ENCODE assay signal across 8 cellular contexts in the genomic region with DNA sequence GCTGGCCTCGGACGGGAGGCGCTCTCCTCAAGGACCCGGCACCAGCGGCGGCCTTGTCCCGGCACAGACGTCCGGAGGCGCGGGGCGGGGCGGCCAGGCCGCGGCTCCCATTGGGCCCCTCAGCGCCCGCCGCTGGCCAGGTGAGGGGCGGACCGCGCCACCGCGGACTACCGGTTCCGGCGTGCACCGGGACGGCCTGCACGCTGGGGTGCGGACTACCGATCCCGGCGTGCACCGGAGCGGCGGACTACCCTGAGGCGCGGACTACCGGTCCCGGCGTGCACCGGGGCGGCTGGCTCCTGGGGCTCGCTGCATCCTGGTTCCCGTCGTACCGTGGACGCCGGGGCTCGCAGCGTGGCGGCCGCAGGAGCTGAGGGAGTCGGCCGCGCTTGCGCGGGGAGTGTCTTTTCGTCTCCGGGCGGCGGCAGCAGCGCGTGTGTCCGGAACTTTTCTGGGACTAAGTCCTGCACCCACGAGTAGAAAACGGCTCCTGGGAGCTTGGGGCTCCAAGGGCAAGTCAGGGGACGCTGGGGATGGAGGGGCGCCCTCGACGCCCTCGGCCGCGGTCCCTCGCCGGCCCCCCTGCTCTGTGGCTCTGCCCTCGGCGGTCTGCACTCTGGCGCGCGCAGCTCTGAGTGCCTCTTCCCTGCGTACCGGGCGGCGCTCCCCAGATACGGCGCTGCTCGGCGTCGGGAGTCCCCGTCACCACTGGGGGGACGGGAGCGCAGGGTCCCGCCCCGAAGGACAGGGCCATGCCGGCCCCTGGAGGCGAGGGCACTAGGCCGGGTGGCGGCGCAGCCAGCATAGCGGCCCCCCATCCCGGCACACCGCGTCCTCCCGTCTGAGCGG. TPM values are rescaled to one million over a fixed set of nuclear protein-coding genes. Genes with fewer than 3 reads are reported as not detected.
DNase-seq lines count a peak whose midpoint lies in the region; ATAC-seq and TF ChIP-seq lines count a peak whose summit lies in the region.

TSS of gene LETM1 (minus strand) at position 86 of the 849 bp plus-strand sequence. CDS start 206 bp downstream, outside the sequence.

- no peak for TF ChIP-seq EP300 in SK-N-SH (IDR thresholded peaks at IDR 0.05; ENCODE audit: borderline replicate concordance in 1 of 2, low read depth in 1 of 2, low read length in 1 of 2)

- H3K36me3 ChIP-seq in SK-N-SH (replicated peaks in 1 of 2; ENCODE audit: control insufficient read depth in 1 of 2, insufficient read depth in 2 of 2, low read length in 1 of 2): peaks cover 2 to 4% of the 10 kb centered on the region in 2 experiments
- peaks cover 5% of the 10 kb centered on the region for H3K36me3 ChIP-seq in osteoblast (ENCODE audit: insufficient read depth, low read length)
- H3K36me3 ChIP-seq in thoracic aorta: no peaks in the 10 kb centered on the region

- no peaks in the 10 kb centered on the region for H3K27me3 Mint-ChIP-seq in activated naive CD4-positive, alpha-beta T cell treated with anti-CD3 and anti-CD28 coated beads, Interleukin-2, amount 50 U/mL, for 24 hours

- H3K36me3 Mint-ChIP-seq in activated naive CD4-positive, alpha-beta T cell treated with anti-CD3 and anti-CD28 coated beads, Interleukin-2, amount 50 U/mL, for 24 hours: peaks cover 5% of the 10 kb centered on the region

- peak; percentile 93 for TF ChIP-seq POLR2A in NB4 (IDR thresholded peaks at IDR 0.05; ENCODE audit: extremely low read depth, insufficient read length)

- peak within 1 kb of the TSS; percentile 74 to 83 for H3K27ac ChIP-seq in SK-N-SH (ENCODE audit: low read depth in 2 of 2, low read length in 1 of 2)
- H3K27ac ChIP-seq in osteoblast (ENCODE audit: low read depth, low read length): peak within 1 kb of the TSS; percentile 53
- H3K27ac ChIP-seq in thoracic aorta: peak within 1 kb of the TSS; percentile 53 to 79

- peaks cover 0 to 13% of the 10 kb centered on the region in 2 experiments; a peak in 1 of 4 replicates for H3K4me1 ChIP-seq in SK-N-SH (ENCODE audit: control insufficient read depth in 1 of 2, insufficient read depth in 2 of 2, low read depth in 1 of 2, low read length in 1 of 2)
- peaks cover 22% of the 10 kb centered on the region for H3K4me1 ChIP-seq in osteoblast (ENCODE audit: insufficient read depth, low read length)
- peaks cover 6 to 20% of the 10 kb centered on the region in 2 donors for H3K4me1 ChIP-seq in thoracic aorta (ENCODE audit: control insufficient read depth in 1 of 2, low read depth in 2 of 2)

- H3K9me2 ChIP-seq in SK-N-SH: no peaks in the 10 kb centered on the region

- peaks cover 36% of the 10 kb centered on the region for H3K4me1 Mint-ChIP-seq in activated naive CD4-positive, alpha-beta T cell treated with anti-CD3 and anti-CD28 coated beads, Interleukin-2, amount 50 U/mL, for 24 hours

- peak within 1 kb of the TSS; percentile 82 for H3K27ac Mint-ChIP-seq in activated naive CD4-positive, alpha-beta T cell treated with anti-CD3 and anti-CD28 coated beads, Interleukin-2, amount 50 U/mL, for 24 hours

- H3K9ac ChIP-seq in SK-N-SH: peak within 1 kb of the TSS; percentile 89

- H4K20me1 ChIP-seq in SK-N-SH (ENCODE audit: insufficient read depth) (peaks cover 26% of the 10 kb centered on the region; the same call in 1 of the 2 replicates), osteoblast (ENCODE audit: insufficient read depth, low read length) (peaks cover 23% of the 10 kb centered on the region)

- peak within 1 kb of the TSS; percentile 65 for H3K4me3 ChIP-seq in GM08714 (ENCODE audit: low read length)
- peak within 1 kb of the TSS; percentile 78 for H3K4me3 ChIP-seq in NB4 (ENCODE audit: low read depth, low read length)
- peak within 1 kb of the TSS; percentile 76 to 81 for H3K4me3 ChIP-seq in SK-N-SH (ENCODE audit: low read depth in 2 of 2, low read length in 1 of 2)
- H3K4me3 ChIP-seq in osteoblast (ENCODE audit: insufficient read depth, low read length): peak within 1 kb of the TSS; percentile 91
- peak within 1 kb of the TSS; percentile 74 for H3K4me3 ChIP-seq in thoracic aorta

- no peaks in the 10 kb centered on the region for H3K9me3 Mint-ChIP-seq in activated naive CD4-positive, alpha-beta T cell treated with anti-CD3 and anti-CD28 coated beads, Interleukin-2, amount 50 U/mL, for 24 hours

- CTCF ChIA-PET in SK-N-SH (lab: Yijun Ruan, JAX): interaction anchor here (0.7 to 5.0 kb wide), 11 partner anchors 10 to 547 kb away, joined by 3 to 25 read pairs (median 5); partner anchors contain the start of genes FGFR3 and NSD2

- ATAC-seq in HG02571 (IDR thresholded peaks at IDR 0.05; ENCODE audit: unreplicated experiment) (peak; percentile 81), thoracic aorta (ENCODE audit: insufficient number of reproducible peaks, low FRiP score, low read depth) (peak; percentile 82)

- TF ChIP-seq RAD21 in SK-N-SH (IDR thresholded peaks at IDR 0.05; ENCODE audit: low read length): no peak

- H3F3A ChIP-seq in SK-N-SH (replicated peaks; ENCODE audit: insufficient read depth): peaks cover 7% of the 10 kb centered on the region

- H3K4me2 ChIP-seq in SK-N-SH: peak within 1 kb of the TSS; percentile 100
- H3K4me2 ChIP-seq in osteoblast (ENCODE audit: insufficient read depth, low read length): peak within 1 kb of the TSS; percentile 94

- H3K4me3 Mint-ChIP-seq in activated naive CD4-positive, alpha-beta T cell treated with anti-CD3 and anti-CD28 coated beads, Interleukin-2, amount 50 U/mL, for 24 hours: peak within 1 kb of the TSS; percentile 88

- 0% methylated on average over 16 of the region's 106 CpGs for WGBS in SK-N-SH (ENCODE audit: low lambda C conversion rate)

- DNase-seq in NB4 (ENCODE audit: low read depth) (peak; percentile 100), SK-N-SH (peak; percentile 98), glomerular endothelial cell (ENCODE audit: extremely low read depth, low read depth, low spot score) (no peak), osteoblast (ENCODE audit: insufficient read length, low spot score, missing footprints) (peak; percentile 100), thoracic aorta (ENCODE audit: low spot score) (peak; percentile 70)

- POLR2A ChIA-PET in SK-N-SH (lab: Yijun Ruan, JAX): interaction anchor here (2.2 kb wide), 1 partner anchor 14 kb away, joined by 11 read pairs; the partner anchor contains the start of gene NSD2

- H3K9me3 ChIP-seq in SK-N-SH: no peaks in the 10 kb centered on the region
- H3K9me3 ChIP-seq in osteoblast (ENCODE audit: low read depth, low read length): no peaks in the 10 kb centered on the region
- no peaks in the 10 kb centered on the region for H3K9me3 ChIP-seq in thoracic aorta

- H3K79me2 ChIP-seq in SK-N-SH (ENCODE audit: insufficient read depth) (peaks cover 66% of the 10 kb centered on the region), osteoblast (ENCODE audit: insufficient read depth, low read length) (peaks cover 60% of the 10 kb centered on the region)

- H3K27me3 ChIP-seq in SK-N-SH (ENCODE audit: insufficient read depth) (no peaks in the 10 kb centered on the region), osteoblast (ENCODE audit: insufficient read depth, low read length) (no peaks in the 10 kb centered on the region), thoracic aorta (replicated peaks; ENCODE audit: insufficient read depth) (peaks cover under 1% of the 10 kb centered on the region)

- TF ChIP-seq CTCF in NB4 (IDR thresholded peaks at IDR 0.05; ENCODE audit: low read depth, low read length) (peak; percentile 18), SK-N-SH (IDR thresholded peaks at IDR 0.05) (peak; percentile 34), osteoblast (IDR thresholded peaks at IDR 0.05; ENCODE audit: extremely low read depth, low read depth, low read length) (no peak), thoracic aorta (IDR thresholded peaks at IDR 0.05) (peak; percentile 23)

- H2AFZ ChIP-seq in SK-N-SH (ENCODE audit: low read depth): peak within 1 kb of the TSS; percentile 91; the same call in 1 of the 2 replicates
- H2AFZ ChIP-seq in osteoblast (ENCODE audit: low read length): peak within 1 kb of the TSS; percentile 88

TF ChIP-seq in SK-N-SH, 30 proteins besides CTCF, POLR2A, EP300 and RAD21 (continues in another document):
- TF ChIP-seq ELF1 (IDR thresholded peaks at IDR 0.05) (peak; percentile 88), TCF12 (IDR thresholded peaks at IDR 0.05) (no peak), RCOR1 (IDR thresholded peaks at IDR 0.05; ENCODE audit: low read length) (peak; percentile 25; the same call in 1 of the 2 replicates)
- TF ChIP-seq, protein P1, sequence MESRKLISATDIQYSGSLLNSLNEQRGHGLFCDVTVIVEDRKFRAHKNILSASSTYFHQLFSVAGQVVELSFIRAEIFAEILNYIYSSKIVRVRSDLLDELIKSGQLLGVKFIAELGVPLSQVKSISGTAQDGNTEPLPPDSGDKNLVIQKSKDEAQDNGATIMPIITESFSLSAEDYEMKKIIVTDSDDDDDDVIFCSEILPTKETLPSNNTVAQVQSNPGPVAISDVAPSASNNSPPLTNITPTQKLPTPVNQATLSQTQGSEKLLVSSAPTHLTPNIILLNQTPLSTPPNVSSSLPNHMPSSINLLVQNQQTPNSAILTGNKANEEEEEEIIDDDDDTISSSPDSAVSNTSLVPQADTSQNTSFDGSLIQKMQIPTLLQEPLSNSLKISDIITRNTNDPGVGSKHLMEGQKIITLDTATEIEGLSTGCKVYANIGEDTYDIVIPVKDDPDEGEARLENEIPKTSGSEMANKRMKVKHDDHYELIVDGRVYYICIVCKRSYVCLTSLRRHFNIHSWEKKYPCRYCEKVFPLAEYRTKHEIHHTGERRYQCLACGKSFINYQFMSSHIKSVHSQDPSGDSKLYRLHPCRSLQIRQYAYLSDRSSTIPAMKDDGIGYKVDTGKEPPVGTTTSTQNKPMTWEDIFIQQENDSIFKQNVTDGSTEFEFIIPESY (IDR thresholded peaks at IDR 0.05; ENCODE audit: borderline replicate concordance, low read depth): no peak
- TF ChIP-seq, protein P2, sequence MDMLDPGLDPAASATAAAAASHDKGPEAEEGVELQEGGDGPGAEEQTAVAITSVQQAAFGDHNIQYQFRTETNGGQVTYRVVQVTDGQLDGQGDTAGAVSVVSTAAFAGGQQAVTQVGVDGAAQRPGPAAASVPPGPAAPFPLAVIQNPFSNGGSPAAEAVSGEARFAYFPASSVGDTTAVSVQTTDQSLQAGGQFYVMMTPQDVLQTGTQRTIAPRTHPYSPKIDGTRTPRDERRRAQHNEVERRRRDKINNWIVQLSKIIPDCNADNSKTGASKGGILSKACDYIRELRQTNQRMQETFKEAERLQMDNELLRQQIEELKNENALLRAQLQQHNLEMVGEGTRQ (IDR thresholded peaks at IDR 0.05; ENCODE audit: borderline replicate concordance, low read depth, low read length): no peak

RNA-seq across cellular contexts. Expression of gene LETM1, which starts in this region (rescaled TPM):
- 25.8 and 26.7 TPM in 2 replicates for polyA plus RNA-seq in SK-N-SH (2012; rRNA removed)
- 9.3 and 12.6 TPM in 2 replicates for polyA plus RNA-seq in SK-N-SH (2012; cell fraction: cytosol; rRNA removed)
- polyA plus RNA-seq in SK-N-SH (2012; cell fraction: nucleus; rRNA removed): 72.8 and 106 TPM in 2 replicates
- 57.5 and 65.3 TPM in 2 replicates for total RNA-seq in glomerular endothelial cell
- 68.4 and 75.3 TPM in 2 replicates for total RNA-seq in osteoblast
- 10 to 100 TPM; 30.5 to 68.9 TPM for total RNA-seq in thoracic aorta
